ENCODE assay signal across 13 cellular contexts in genomic region chr19:2221250-2221831, GRCh38. TPM values are rescaled to one million over a fixed set of nuclear protein-coding genes. Genes with fewer than 3 reads are reported as not detected.
DNase-seq lines count a peak whose midpoint lies in the region; TF ChIP-seq lines count a peak whose summit lies in the region.
"Had no signal": no experiment of that assay in that cellular context is flagged by ENCODE, and none has a peak within 500 bp of the region (broad histone marks: within the 10 kb centered on the region; RNA-seq: fewer than 3 reads in every experiment).

No MANE protein-coding gene starts in this region.

- H3K4me3 Mint-ChIP-seq in MCF 10A (ENCODE audit: unreplicated experiment) = no peak overlapping the region
- H3K4me3 Mint-ChIP-seq: activated CD4-positive, alpha-beta T cell treated with anti-CD3 and anti-CD28 coated beads, Interleukin-2, amount 10 ng/mL, durations not matched to agents 24 days and 14 days; stimulated activated naive CD8-positive, alpha-beta T cell treated with anti-CD3 and anti-CD28 coated beads, Interleukin-15, amount 100 ng/mL, for 72 hours had no signal

- POLR2A ChIA-PET in MCF 10A (lab: Yijun Ruan, JAX) = interaction anchor here (0.7 kb wide), 1 partner anchor 46 kb away, joined by 3 read pairs; no protein-coding TSS in a partner anchor

- in situ Hi-C loops in G401 (cut with HindIII; ENCODE audit: low sequenced_read_pairs) = loop anchor here (25.0 kb wide), 1 partner anchor 109 kb away; no protein-coding TSS in a partner anchor

- no peaks in the 10 kb centered on the region for H3K27me3 Mint-ChIP-seq in MCF 10A (ENCODE audit: insufficient read depth, unreplicated experiment)
- H3K27me3 Mint-ChIP-seq: activated CD4-positive, alpha-beta T cell treated with anti-CD3 and anti-CD28 coated beads, Interleukin-2, amount 10 ng/mL, durations not matched to agents 24 days and 14 days; stimulated activated naive CD8-positive, alpha-beta T cell treated with anti-CD3 and anti-CD28 coated beads, Interleukin-15, amount 100 ng/mL, for 72 hours had no signal

- CTCF ChIA-PET in MCF 10A (lab: Yijun Ruan, JAX) = interaction anchor here (0.6 to 1.0 kb wide), 2 partner anchors 28 to 68 kb away, joined by 3 read pairs; no protein-coding TSS in a partner anchor

- DNase-seq in EL = peak; percentile 65
- peak; percentile 53 for DNase-seq in iris pigment epithelial cell (ENCODE audit: low read depth)
- DNase-seq in T-helper 2 cell = no peak
- DNase-seq in MCF 10A (ENCODE audit: unreplicated experiment) = no peak
- no peak for DNase-seq in G401 (ENCODE audit: low spot score)
- DNase-seq: activated CD4-positive, alpha-beta T cell treated with anti-CD3 and anti-CD28 coated beads, Interleukin-2, amount 10 ng/mL, durations not matched to agents 24 days and 14 days; activated effector memory CD4-positive, alpha-beta T cell treated with anti-CD3 and anti-CD28 coated beads, Interleukin-2, amount 50 U/mL, for 16 hours; MV-4-11; NCI-H2171 treated with DMSO at 0.1 percent for 48 hours; stimulated activated naive CD8-positive, alpha-beta T cell treated with anti-CD3 and anti-CD28 coated beads, Interleukin-15, amount 100 ng/mL, for 72 hours had no signal

- no peak for TF ChIP-seq CTCF in MCF 10A (IDR thresholded peaks at IDR 0.05; ENCODE audit: unreplicated experiment)

- no peaks in the 10 kb centered on the region for H3K9me3 Mint-ChIP-seq in MCF 10A (ENCODE audit: unreplicated experiment)
- H3K9me3 Mint-ChIP-seq: activated CD4-positive, alpha-beta T cell treated with anti-CD3 and anti-CD28 coated beads, Interleukin-2, amount 10 ng/mL, durations not matched to agents 24 days and 14 days; stimulated activated naive CD8-positive, alpha-beta T cell treated with anti-CD3 and anti-CD28 coated beads, Interleukin-15, amount 100 ng/mL, for 72 hours had no signal

- H3K36me3 Mint-ChIP-seq in MCF 10A (ENCODE audit: insufficient read depth, unreplicated experiment) = peaks cover 65% of the 10 kb centered on the region

- intact Hi-C loops in MCF 10A (cut with micrococcal nuclease) = no loop called here

- peak overlapping the region; percentile 31 for H3K27ac ChIP-seq in adipose tissue (ENCODE audit: low read depth, low read length)

- H3K27ac Mint-ChIP-seq in MCF 10A (ENCODE audit: low read depth, unreplicated experiment) = no peak overlapping the region
- H3K27ac Mint-ChIP-seq: activated CD4-positive, alpha-beta T cell treated with anti-CD3 and anti-CD28 coated beads, Interleukin-2, amount 10 ng/mL, durations not matched to agents 24 days and 14 days had no signal

- no peaks in the 10 kb centered on the region for H3K4me1 Mint-ChIP-seq in MCF 10A (ENCODE audit: insufficient read depth, unreplicated experiment)

- WGBS in adipose tissue, 3 donors = 65 to 80% (median 77%) methylated on average over 19 to 20 of the region's 20 CpGs

- no TSS peak for BruUV-seq in MCF 10A (replicated peaks; lab: Mats Ljungman, UMichigan)

RNA-seq across cellular contexts. Expression of gene PLEKHJ1, which starts 14.8 kb away (rescaled TPM):
- polyA plus RNA-seq in adipose tissue = 100 to 1,000 TPM in 1 of 3 donors, 10 to 100 TPM in 2; 64.6 to 108 (median 84.1) TPM
- total RNA-seq in MCF 10A (2022) = 44.3 and 54.1 TPM in 2 replicates
- 172 and 182 TPM in 2 replicates for total RNA-seq in G401 (2014; rRNA removed; shearing (Covaris generic))

RNA-seq across cellular contexts. Expression of gene SF3A2, which starts 15.3 kb away (rescaled TPM):
- 10 to 100 TPM; 31.2 to 36.4 (median 34.2) TPM for polyA plus RNA-seq in adipose tissue
- total RNA-seq in MCF 10A (2022) = 101 and 119 TPM in 2 replicates
- 21.9 and 33.0 TPM in 2 replicates for total RNA-seq in G401 (2014; rRNA removed; shearing (Covaris generic))

RNA-seq across cellular contexts. Expression of gene AMH, which starts 27.8 kb away (rescaled TPM):
- polyA plus RNA-seq in adipose tissue = under 1 TPM; 0.45 to 0.67 (median 0.59) TPM
- 11.9 and 21.2 TPM in 2 replicates for total RNA-seq in MCF 10A (2022)
- 2.6 and 4.6 TPM in 2 replicates for total RNA-seq in G401 (2014; rRNA removed; shearing (Covaris generic))

RNA-seq across cellular contexts. Expression of gene JSRP1, which starts 34.9 kb away (rescaled TPM):
- under 1 TPM; 0.56 to 0.74 (median 0.56) TPM for polyA plus RNA-seq in adipose tissue
- 0.37 and 0.49 TPM in 2 replicates for total RNA-seq in MCF 10A (2022)
- 2.5 TPM in 1 of 2 replicates, not detected in the other for total RNA-seq in G401 (2014; rRNA removed; shearing (Covaris generic))
- total RNA-seq: T-helper 1 cell treated with Interleukin-12 subunit alpha and Interleukin-12 subunit beta and Interleukin-4 antibody, amounts not matched to agents 30 ng/mL and 1 ng/mL, for 36 hours had no signal
- polyA plus RNA-seq: BJ had no signal

RNA-seq across cellular contexts. Expression of gene DOT1L, which starts 57.6 kb away (rescaled TPM):
- polyA plus RNA-seq in adipose tissue = 10 to 100 TPM in 1 of 3 donors, 1 to 10 TPM in 2; 5.8 to 17.4 (median 8.4) TPM
- total RNA-seq in MCF 10A (2022) = 27.0 and 28.4 TPM in 2 replicates
- 12.1 and 14.8 TPM in 2 replicates for total RNA-seq in G401 (2014; rRNA removed; shearing (Covaris generic))

Comparison
In these comparisons a context has a peak if more than half of its experiments do, and no peak if none do; other contexts are left out.
1. DNase-seq: peak in EL (single experiment) and iris pigment epithelial cell (single experiment); none in T-helper 2 cell (0 of 5), MCF 10A (single experiment) and G401 (single experiment).